Comparison of ENCODE assay signal across 1 cellular context in genomic region chr3:39291903-39292329, GRCh38.
TF ChIP-seq lines count a peak whose summit lies in the region.

No MANE protein-coding gene starts in this region.

TF ChIP-seq in K562, 482 proteins besides CTCF, POLR2A, EP300 and RAD21 (continued from another document and continues in another):
- TF ChIP-seq THAP12 (CRISPR knock-in tag; IDR thresholded peaks at IDR 0.05) (0 out of 2 replicates have a peak, but pooled peaks have one; percentile 21), SRSF1 (IDR thresholded peaks at IDR 0.05; ENCODE audit: low read depth, low read length) (no peak), ZNF436 (CRISPR knock-in tag; IDR thresholded peaks at IDR 0.05) (no peak), KLF16 (IDR thresholded peaks at IDR 0.05) (peak; percentile 29; the same call in 1 of the 2 replicates), SMC3 (conservative IDR thresholded peaks at IDR 0.05; ENCODE audit: insufficient read depth, low read depth, low read length) (peak; percentile 88), RNF219 (CRISPR knock-in tag; IDR thresholded peaks at IDR 0.05) (no peak), ZNF764 (CRISPR knock-in tag; IDR thresholded peaks at IDR 0.05; ENCODE audit: low read depth) (no peak), ELF2 (CRISPR knock-in tag; IDR thresholded peaks at IDR 0.05) (no peak), SIN3A (IDR thresholded peaks at IDR 0.05; ENCODE audit: borderline replicate concordance in 2 of 2, control insufficient read depth in 1 of 2, low read depth in 2 of 2, low read length in 2 of 2) (no peak), RFX1 (IDR thresholded peaks at IDR 0.05) (no peak), GATA2 (CRISPR knock-in tag; IDR thresholded peaks at IDR 0.05) (no peak), MYNN (IDR thresholded peaks at IDR 0.05) (no peak), MYNN (CRISPR knock-in tag; IDR thresholded peaks at IDR 0.05) (no peak), CC2D1A (IDR thresholded peaks at IDR 0.05) (0 out of 2 replicates have a peak, but pooled peaks have one; percentile 21), ZBTB33 (CRISPR knock-in tag; IDR thresholded peaks at IDR 0.05) (no peak), FIP1L1 (IDR thresholded peaks at IDR 0.05; ENCODE audit: low read depth, low read length, poor library complexity, severe bottlenecking) (no peak), USF1 (CRISPR knock-in tag; IDR thresholded peaks at IDR 0.05) (0 out of 2 replicates have a peak, but pooled peaks have one; percentile 33), C11orf30 (IDR thresholded peaks at IDR 0.05; ENCODE audit: low read depth) (no peak), JUND (IDR thresholded peaks at IDR 0.05; ENCODE audit: borderline replicate concordance, low read depth, low read length) (0 out of 2 replicates have a peak, but pooled peaks have one; percentile 11), JUND (tag; IDR thresholded peaks at IDR 0.05; ENCODE audit: borderline replicate concordance, low read depth, low read length) (no peak), HMGN3 (IDR thresholded peaks at IDR 0.05; ENCODE audit: borderline replicate concordance, extremely low read depth, insufficient read length, low read depth, low read length) (no peak), ZC3H8 (IDR thresholded peaks at IDR 0.05) (no peak), ARID4B (CRISPR knock-in tag; IDR thresholded peaks at IDR 0.05) (0 out of 2 replicates have a peak, but pooled peaks have one; percentile 36), ZNF431 (CRISPR knock-in tag; IDR thresholded peaks at IDR 0.05) (0 out of 2 replicates have a peak, but pooled peaks have one; percentile 17), NR2F6 (CRISPR knock-in tag; IDR thresholded peaks at IDR 0.05) (no peak), ZNF449 (CRISPR knock-in tag; IDR thresholded peaks at IDR 0.05) (no peak), RCOR1 (IDR thresholded peaks at IDR 0.05; ENCODE audit: borderline replicate concordance in 1 of 2, low read depth in 2 of 2, low read length in 2 of 2) (0 out of 4 replicates have a peak, but pooled peaks of 1 of the 2 experiments have one; percentile 23), CEBPZ (IDR thresholded peaks at IDR 0.05; ENCODE audit: borderline replicate concordance, low read depth, low read length) (no peak), ATF3 (IDR thresholded peaks at IDR 0.05) (no peak), ATF3 (CRISPR knock-in tag; conservative IDR thresholded peaks at IDR 0.05) (no peak), HNRNPH1 (optimal IDR thresholded peaks at IDR 0.05; ENCODE audit: low read depth, low read length) (no peak), ZNF445 (CRISPR knock-in tag; IDR thresholded peaks at IDR 0.05; ENCODE audit: low read depth) (no peak), BHLHE40 (IDR thresholded peaks at IDR 0.05; ENCODE audit: low read length) (0 out of 2 replicates have a peak, but pooled peaks have one; percentile 38)
